In the genomic region with DNA sequence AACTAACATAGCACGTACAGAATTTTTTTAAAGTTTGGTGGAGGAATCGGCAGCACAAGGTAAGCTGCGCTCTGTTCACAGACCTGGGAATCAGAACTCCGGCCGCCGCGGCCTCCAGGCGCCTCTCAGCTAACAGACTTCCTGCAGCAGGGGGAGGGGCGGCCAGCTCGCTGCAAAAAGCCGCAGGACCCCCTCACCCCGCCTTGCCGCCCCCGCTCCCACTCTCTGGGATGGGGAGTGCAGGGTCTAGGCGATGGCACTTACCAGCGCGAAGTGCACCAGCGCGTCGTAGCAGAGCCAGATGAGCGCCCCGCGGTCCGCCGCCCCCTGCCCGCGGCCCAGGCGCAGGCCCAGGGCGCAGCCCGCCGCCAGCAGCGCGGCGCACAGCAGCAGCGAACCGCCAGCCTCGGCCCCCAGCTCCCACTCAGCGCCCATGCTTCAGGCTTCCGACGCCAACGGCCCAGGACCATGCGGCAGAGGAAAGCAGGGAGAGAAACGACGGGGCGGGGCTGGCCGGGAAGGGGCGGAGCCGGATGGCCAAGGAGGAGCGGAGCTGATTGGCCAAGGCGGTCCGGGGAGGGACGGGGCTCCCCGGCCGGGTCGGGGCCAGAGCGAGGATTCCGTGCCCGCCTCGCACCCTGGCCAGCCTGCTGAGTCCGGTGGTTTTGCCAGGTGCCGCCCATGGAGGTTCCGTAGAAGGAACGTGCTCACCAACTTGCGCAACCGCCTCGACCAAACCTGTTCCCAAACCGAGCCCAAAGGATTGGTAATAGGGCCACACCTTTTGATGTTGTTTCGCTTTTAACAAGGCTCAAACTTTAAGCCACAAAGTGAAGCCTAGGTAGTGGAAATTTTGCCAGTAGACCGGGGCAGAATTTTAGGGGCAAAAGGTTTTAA, we compare ENCODE assay signal across 8 cellular contexts. TPM values are rescaled to one million over a fixed set of nuclear protein-coding genes. Genes with fewer than 3 reads are reported as not detected.
DNase-seq lines count a peak whose midpoint lies in the region; ATAC-seq and TF ChIP-seq lines count a peak whose summit lies in the region.

A gene (minus strand): TSS at position 497 of the 897 bp plus-strand sequence. CDS start 62 bp downstream, at position 435.

- H3K36me3 Mint-ChIP-seq in CD14-positive monocyte: peaks cover 10 to 12% of the 10 kb centered on the region in 2 donors
- peaks cover 3% of the 10 kb centered on the region for H3K36me3 Mint-ChIP-seq in activated CD4-positive, alpha-beta memory T cell treated with anti-CD3 and anti-CD28 coated beads for 36 hours

- H3K9me3 Mint-ChIP-seq in CD14-positive monocyte: no peaks in the 10 kb centered on the region
- no peaks in the 10 kb centered on the region for H3K9me3 Mint-ChIP-seq in activated CD4-positive, alpha-beta memory T cell treated with anti-CD3 and anti-CD28 coated beads for 36 hours

- H3K9ac ChIP-seq in duodenal mucosa (ENCODE audit: low read depth in 1 of 2, low read length in 2 of 2): peak within 1 kb of the TSS; percentile 10 to 62

- no peaks in the 10 kb centered on the region for H3K27me3 ChIP-seq in duodenal mucosa (ENCODE audit: control insufficient read depth in 1 of 2, insufficient read depth in 2 of 2, low read length in 2 of 2)

- peak; percentile 98 for ATAC-seq in GM19328 (IDR thresholded peaks at IDR 0.05; ENCODE audit: unreplicated experiment)
- ATAC-seq in HG03469 (IDR thresholded peaks at IDR 0.05; ENCODE audit: unreplicated experiment): peak; percentile 80

- POLR2A ChIA-PET in activated CD4-positive, alpha-beta memory T cell treated with anti-CD3 and anti-CD28 coated beads for 36 hours (lab: Charles Lee): interaction anchor here (0.6 to 2.3 kb wide), 5 partner anchors 101 to 425 kb away, joined by 3 to 24 read pairs (median 3); a partner anchor contains a TSS

- no peak for TF ChIP-seq POLR2A in lower leg skin (IDR thresholded peaks at IDR 0.05)

- H3K27ac ChIP-seq in duodenal mucosa (ENCODE audit: low read depth, low read length): peak within 1 kb of the TSS; percentile 86

- DNase-seq in CD14-positive monocyte (ENCODE audit: low spot score) (peak; percentile 76), NCI-H748 (lab: John Stamatoyannopoulos, UW; ENCODE audit: unreplicated experiment) (peak; percentile 95), lower leg skin (ENCODE audit: low spot score in 2 of 2) (peak; percentile 93 to 99)
- DNase-seq in activated CD4-positive, alpha-beta memory T cell treated with anti-CD3 and anti-CD28 coated beads for 36 hours: peak; percentile 94
- DNase-seq in stimulated activated CD4-positive, alpha-beta T cell treated with anti-CD3 and anti-CD28 coated beads, Interleukin-4, amount 100 ng/mL, for 4 hours: peak; percentile 87 to 92

- H3K4me3 Mint-ChIP-seq in CD14-positive monocyte: peak within 1 kb of the TSS; percentile 86 to 96
- peak within 1 kb of the TSS; percentile 83 for H3K4me3 Mint-ChIP-seq in activated CD4-positive, alpha-beta memory T cell treated with anti-CD3 and anti-CD28 coated beads for 36 hours

- peak within 1 kb of the TSS in 6 of 7 donors; percentile 23 to 81 (median 38) for H3K27ac Mint-ChIP-seq in CD14-positive monocyte
- peak within 1 kb of the TSS; percentile 62 for H3K27ac Mint-ChIP-seq in activated CD4-positive, alpha-beta memory T cell treated with anti-CD3 and anti-CD28 coated beads for 36 hours

- H3K4me3 ChIP-seq in duodenal mucosa (ENCODE audit: low read depth in 1 of 2, low read length in 2 of 2) (peak within 1 kb of the TSS; percentile 70 to 83), lower leg skin (ENCODE audit: low read depth, poor library complexity, severe bottlenecking) (peak within 1 kb of the TSS; percentile 77)

- WGBS in lower leg skin, 2 donors: 0 to 1% methylated on average over 40 to 47 of the region's 69 CpGs

- no peak for TF ChIP-seq CTCF in CD14-positive monocyte (IDR thresholded peaks at IDR 0.05)
- TF ChIP-seq CTCF in lower leg skin (IDR thresholded peaks at IDR 0.05): no peak

- peaks cover 0 to 9% of the 10 kb centered on the region in 2 donors for H3K36me3 ChIP-seq in duodenal mucosa (ENCODE audit: control insufficient read depth in 1 of 2, insufficient read depth in 2 of 2, low read length in 2 of 2)

- peaks cover 0 to 6% (median 5%) of the 10 kb centered on the region in 3 donors for H3K27me3 Mint-ChIP-seq in CD14-positive monocyte (ENCODE audit: low read depth in 3 of 3)
- H3K27me3 Mint-ChIP-seq in activated CD4-positive, alpha-beta memory T cell treated with anti-CD3 and anti-CD28 coated beads for 36 hours: no peaks in the 10 kb centered on the region

- peaks cover 36% of the 10 kb centered on the region for H3K4me1 Mint-ChIP-seq in CD14-positive monocyte
- H3K4me1 Mint-ChIP-seq in activated CD4-positive, alpha-beta memory T cell treated with anti-CD3 and anti-CD28 coated beads for 36 hours (ENCODE audit: low read depth): peaks cover 15% of the 10 kb centered on the region

- CTCF ChIA-PET in activated CD4-positive, alpha-beta memory T cell treated with anti-CD3 and anti-CD28 coated beads for 36 hours (lab: Charles Lee): interaction anchor here (1.0 to 1.6 kb wide), 4 partner anchors 21 to 245 kb away, joined by 3 to 5 read pairs (median 4); a partner anchor contains a TSS

- H3K4me1 ChIP-seq in duodenal mucosa (ENCODE audit: control insufficient read depth in 1 of 2, insufficient read depth in 2 of 2, low read length in 2 of 2): peaks cover 0 to 8% of the 10 kb centered on the region in 2 donors

- intact Hi-C loops in CD14-positive monocyte (cut with micrococcal nuclease): loop anchor here in 1 of 2 donors (5.0 kb wide), 1 partner anchor 101 kb away; a partner anchor contains a TSS
- intact Hi-C loops in activated CD4-positive, alpha-beta memory T cell treated with anti-CD3 and anti-CD28 coated beads for 36 hours (cut with micrococcal nuclease): loop anchor here (1.0 to 5.0 kb wide), 4 partner anchors 8 to 249 kb away; a partner anchor contains a TSS
- intact Hi-C loops in lower leg skin (cut with DNase I; ENCODE audit: low total_unique reads): no loop called here

- H3K9me3 ChIP-seq in duodenal mucosa (ENCODE audit: control insufficient read depth in 1 of 2, low read length in 2 of 2): no peaks in the 10 kb centered on the region

RNA-seq across cellular contexts. Expression of the gene that starts here (rescaled TPM):
- 10 to 100 TPM; 27.3 to 29.4 TPM for polyA plus RNA-seq in CD14-positive monocyte
- 10 to 100 TPM; 36.1 to 36.2 TPM for total RNA-seq in activated CD4-positive, alpha-beta memory T cell treated with anti-CD3 and anti-CD28 coated beads for 36 hours
- 100 to 1,000 TPM in 2 of 4 donors, 10 to 100 TPM in 2; 76.4 to 125 (median 99.4) TPM for total RNA-seq in lower leg skin

Comparison
In these comparisons a context has a peak if more than half of its experiments do, and no peak if none do; other contexts are left out.
1. Peak in every context shown above with its lines: DNase-seq, ATAC-seq, H3K4me3 ChIP-seq and H3K27ac ChIP-seq.